ENCODE assay signal across 10 cellular contexts in genomic region chr16:4915226-4915761, GRCh38. TPM values are rescaled to one million over a fixed set of nuclear protein-coding genes. Genes with fewer than 3 reads are reported as not detected.
DNase-seq lines count a peak whose midpoint lies in the region; ATAC-seq and TF ChIP-seq lines count a peak whose summit lies in the region.
"Had no signal": no experiment of that assay in that cellular context is flagged by ENCODE, and none has a peak within 500 bp of the region (broad histone marks: within the 10 kb centered on the region; RNA-seq: fewer than 3 reads in every experiment).

No MANE protein-coding gene starts in this region.

- H3K4me1 Mint-ChIP-seq in Caco-2 (ENCODE audit: low read depth, unreplicated experiment) = peaks cover 25% of the 10 kb centered on the region

- POLR2A ChIA-PET in Caco-2 (lab: Charles Lee) = interaction anchor here (0.5 kb wide), 1 partner anchor 21 kb away, joined by 3 read pairs; no protein-coding TSS in a partner anchor

- H3K4me3 Mint-ChIP-seq in Caco-2 (ENCODE audit: unreplicated experiment) = no peak overlapping the region

- no peaks in the 10 kb centered on the region for H3K27me3 Mint-ChIP-seq in Caco-2 (ENCODE audit: insufficient read depth, unreplicated experiment)

- H3K9me3 ChIP-seq in Caco-2 (no peaks in the 10 kb centered on the region), MG63 (no peaks in the 10 kb centered on the region), vagina (no peaks in the 10 kb centered on the region)

- peaks cover 39% of the 10 kb centered on the region for H3K36me3 Mint-ChIP-seq in Caco-2 (ENCODE audit: insufficient read depth, unreplicated experiment)

- H3K27ac ChIP-seq in vagina = no peak overlapping the region

- H3K27me3 ChIP-seq in Caco-2 (replicated peaks; ENCODE audit: control insufficient read depth, insufficient read depth, low read length) (no peaks in the 10 kb centered on the region), MG63 (no peaks in the 10 kb centered on the region), vagina (no peaks in the 10 kb centered on the region)

- no peak for TF ChIP-seq POLR2A in vagina (IDR thresholded peaks at IDR 0.05)

- intact Hi-C loops in Caco-2 (cut with micrococcal nuclease; ENCODE audit: unreplicated experiment) (no loop called here), vagina (cut with DNase I) (no loop called here)

- peaks cover 45% of the 10 kb centered on the region for H3K4me1 ChIP-seq in Caco-2
- H3K4me1 ChIP-seq in vagina = peaks cover 37% of the 10 kb centered on the region

- DNase-seq in Caco-2 (no peak), MG63 (peak; percentile 83), cardiac fibroblast (ENCODE audit: low read depth in 2 of 2) (peak; percentile 47 to 85), non-pigmented ciliary epithelial cell (ENCODE audit: low read depth) (peak; percentile 86), NCI-H146 treated with DMSO at 0.1 percent for 48 hours (lab: John Stamatoyannopoulos, UW; ENCODE audit: unreplicated experiment) (no peak), NCI-H2196 treated with DMSO at 0.1 percent for 48 hours (lab: John Stamatoyannopoulos, UW; ENCODE audit: unreplicated experiment) (no peak), vagina (ENCODE audit: extremely low spot score in 2 of 2) (no peak)
- DNase-seq: activated effector memory CD4-positive, alpha-beta T cell treated with Interleukin-2 at 50 U/mL for 16 hours; dermis blood vessel endothelial cell had no signal

- no peak for TF ChIP-seq CTCF in Caco-2 (IDR thresholded peaks at IDR 0.05; ENCODE audit: insufficient read depth in 1 of 2, low read depth in 1 of 2, low read length in 1 of 2, severe bottlenecking in 1 of 2, unreplicated experiment in 1 of 2)
- TF ChIP-seq CTCF in cardiac fibroblast (IDR thresholded peaks at IDR 0.05; ENCODE audit: low read depth, low read length) = no peak
- no peak for TF ChIP-seq CTCF in vagina (IDR thresholded peaks at IDR 0.05)

- CTCF ChIA-PET in Caco-2 (lab: Charles Lee) = no interaction called here

- BruUV-seq in Caco-2 (replicated peaks; lab: Mats Ljungman, UMichigan) = no TSS peak

- H3K4me3 ChIP-seq in Caco-2 (ENCODE audit: low read depth, low read length) (no peak overlapping the region), MG63 (no peak overlapping the region), cardiac fibroblast (replicated peaks in 1 of 2; ENCODE audit: low read depth in 2 of 2, low read length in 2 of 2) (no peak overlapping the region), vagina (no peak overlapping the region)

- H3K36me3 ChIP-seq in Caco-2 (ENCODE audit: control insufficient read depth, insufficient read depth, low read length) = no peaks in the 10 kb centered on the region
- no peaks in the 10 kb centered on the region for H3K36me3 ChIP-seq in MG63
- H3K36me3 ChIP-seq in vagina = peaks cover 0 to 6% of the 10 kb centered on the region in 2 donors

- ATAC-seq in HG03039 (IDR thresholded peaks at IDR 0.05; ENCODE audit: unreplicated experiment) = no peak

- H3K9me3 Mint-ChIP-seq in Caco-2 (ENCODE audit: unreplicated experiment) = no peaks in the 10 kb centered on the region

- H3K27ac Mint-ChIP-seq in Caco-2 (ENCODE audit: unreplicated experiment) = peak overlapping the region; percentile 25

RNA-seq across cellular contexts. Expression of gene PPL, which starts 21.7 kb away (rescaled TPM):
- total RNA-seq in Caco-2 (2022) (61.5 and 68.1 TPM in 2 replicates), vagina (391 TPM)
- 0.07 and 0.36 TPM in 2 replicates for total RNA-seq in MG63 (2014; rRNA removed; shearing (Covaris generic); ENCODE audit: low replicate concordance)

RNA-seq across cellular contexts. Expression of gene SEC14L5, which starts 42.8 kb away (rescaled TPM):
- total RNA-seq in Caco-2 (2022) (0.14 and 0.67 TPM in 2 replicates), vagina (0.49 TPM)
- not detected in 2 replicates for total RNA-seq in MG63 (2014; rRNA removed; shearing (Covaris generic); ENCODE audit: low replicate concordance)
- total RNA-seq: dermis blood vessel endothelial cell had no signal

Comparison
In these comparisons a context has a peak if more than half of its experiments do, and no peak if none do; other contexts are left out.
1. DNase-seq: peak in MG63 (single experiment), cardiac fibroblast (2 of 2) and non-pigmented ciliary epithelial cell (single experiment); none in Caco-2 (0 of 2), NCI-H146 treated with DMSO at 0.1 percent for 48 hours (single experiment), NCI-H2196 treated with DMSO at 0.1 percent for 48 hours (single experiment) and vagina (0 of 2).
2. RNA of gene PPL, which starts 21.7 kb away (total RNA-seq): 391 TPM in vagina (single experiment) and 61.5 to 68.1 TPM in Caco-2; 0.07 to 0.36 TPM in MG63; every median in the first group is over 10 times any median in the second.